Comparison of ENCODE assay signal across 8 cellular contexts in genomic region chr19:36214388-36215275, GRCh38. TPM values are rescaled to one million over a fixed set of nuclear protein-coding genes. Genes with fewer than 3 reads are reported as not detected.
DNase-seq lines count a peak whose midpoint lies in the region; ATAC-seq, FAIRE-seq and TF ChIP-seq lines count a peak whose summit lies in the region.

TSS of gene ZNF146 (plus strand) at chr19:36215106. CDS start at chr19:36236441, 21,335 bp downstream.
TSS of gene ZNF565 (minus strand) at chr19:36214665. CDS start at chr19:36201985, 12,680 bp downstream.

- H3K36me3 ChIP-seq in astrocyte (ENCODE audit: insufficient read depth, low read length) (peaks cover 3% of the 10 kb centered on the region), vagina (no peaks in the 10 kb centered on the region)

- H3K4me3 ChIP-seq in astrocyte (ENCODE audit: insufficient read depth, low read depth, low read length) (peak within 1 kb of the TSS; percentile 99), vagina (peak within 1 kb of the TSS; percentile 66 to 97)

- H3K27me3 ChIP-seq in astrocyte (ENCODE audit: insufficient read depth, low read length) (no peaks in the 10 kb centered on the region), vagina (no peaks in the 10 kb centered on the region)

- peak within 1 kb of the TSS; percentile 84 for H2AFZ ChIP-seq in astrocyte (ENCODE audit: low read depth, low read length)

- peaks cover 6% of the 10 kb centered on the region for H3K4me1 ChIP-seq in astrocyte (ENCODE audit: insufficient read depth, low read length)
- H3K4me1 ChIP-seq in vagina, result peaks cover 35% of the 10 kb centered on the region

- peaks cover 12% of the 10 kb centered on the region for H3K9me3 Mint-ChIP-seq in T-helper 2 cell treated with Interferon-gamma antibody and Interleukin-4, amounts not matched to agents 5 μg/mL and 100 μg/mL, for 36 hours
- H3K9me3 Mint-ChIP-seq in astrocyte (ENCODE audit: unreplicated experiment), result peaks cover 1% of the 10 kb centered on the region

- TF ChIP-seq POLR2A in vagina (IDR thresholded peaks at IDR 0.05), result peak in 1 of 2 donors; percentile 85

- no peak within 1 kb of the TSS for H3K27ac Mint-ChIP-seq in T-helper 2 cell treated with Interferon-gamma antibody and Interleukin-4, amounts not matched to agents 5 μg/mL and 100 μg/mL, for 36 hours
- H3K27ac Mint-ChIP-seq in astrocyte (ENCODE audit: unreplicated experiment), result peak within 1 kb of the TSS; percentile 85

- peak within 1 kb of the TSS; percentile 99 for H3K9ac ChIP-seq in astrocyte (ENCODE audit: low read length)

- H3K4me3 Mint-ChIP-seq in T-helper 2 cell treated with Interferon-gamma antibody and Interleukin-4, amounts not matched to agents 5 μg/mL and 100 μg/mL, for 36 hours, result no peak within 1 kb of the TSS
- H3K4me3 Mint-ChIP-seq in astrocyte (ENCODE audit: unreplicated experiment), result no peak within 1 kb of the TSS

- H3K79me2 ChIP-seq in astrocyte (ENCODE audit: insufficient read depth, low read length), result peaks cover 66% of the 10 kb centered on the region

- intact Hi-C loops in vagina (cut with DNase I), result no loop called here

- H4K20me1 ChIP-seq in astrocyte (ENCODE audit: insufficient read depth, low read length), result peaks cover 24% of the 10 kb centered on the region

- peak; percentile 96 for FAIRE-seq in GM18507 (lab: Jason Lieb, UNC)
- peak; percentile 39 for FAIRE-seq in astrocyte (lab: Jason Lieb, UNC)

- H3K4me2 ChIP-seq in astrocyte (ENCODE audit: low read length), result peak within 1 kb of the TSS; percentile 100

- peak; percentile 89 for DNase-seq in GM18507 (ENCODE audit: extremely low spot score, insufficient read length, low read depth)
- peak; percentile 99 for DNase-seq in NCI-H187 treated with DMSO at 0.1 percent for 48 hours (lab: John Stamatoyannopoulos, UW)
- peak; percentile 97 for DNase-seq in T-helper 2 cell treated with Interferon-gamma antibody and Interleukin-4, amounts not matched to agents 5 μg/mL and 100 μg/mL, for 36 hours (ENCODE audit: low spot score)
- peak; percentile 98 for DNase-seq in astrocyte (ENCODE audit: low read depth)
- DNase-seq in hepatic stellate cell (ENCODE audit: low spot score), result peak; percentile 93
- peak; percentile 99 for DNase-seq in putamen (ENCODE audit: low spot score)
- peak; percentile 98 to 99 for DNase-seq in vagina (ENCODE audit: extremely low spot score in 2 of 2)

- peaks cover 7% of the 10 kb centered on the region for H3K4me1 Mint-ChIP-seq in T-helper 2 cell treated with Interferon-gamma antibody and Interleukin-4, amounts not matched to agents 5 μg/mL and 100 μg/mL, for 36 hours (ENCODE audit: low read depth)
- H3K4me1 Mint-ChIP-seq in astrocyte (ENCODE audit: low read depth, unreplicated experiment), result peaks cover 10% of the 10 kb centered on the region

- H3K27me3 Mint-ChIP-seq in T-helper 2 cell treated with Interferon-gamma antibody and Interleukin-4, amounts not matched to agents 5 μg/mL and 100 μg/mL, for 36 hours (ENCODE audit: low read depth), result no peaks in the 10 kb centered on the region
- no peaks in the 10 kb centered on the region for H3K27me3 Mint-ChIP-seq in astrocyte (ENCODE audit: low read depth, unreplicated experiment)

- H3K36me3 Mint-ChIP-seq in T-helper 2 cell treated with Interferon-gamma antibody and Interleukin-4, amounts not matched to agents 5 μg/mL and 100 μg/mL, for 36 hours (ENCODE audit: low read depth), result peaks cover 23% of the 10 kb centered on the region
- peaks cover 11% of the 10 kb centered on the region for H3K36me3 Mint-ChIP-seq in astrocyte (ENCODE audit: low read depth, unreplicated experiment)

- ATAC-seq in HG02970 (IDR thresholded peaks at IDR 0.05; ENCODE audit: low FRiP score, unreplicated experiment), result peak; percentile 96

- no peaks in the 10 kb centered on the region for H3K9me3 ChIP-seq in astrocyte (ENCODE audit: insufficient read depth, low read depth, low read length)
- H3K9me3 ChIP-seq in vagina, result no peaks in the 10 kb centered on the region

- peak within 1 kb of the TSS; percentile 97 for H3K27ac ChIP-seq in astrocyte (ENCODE audit: low read depth, low read length)
- H3K27ac ChIP-seq in vagina, result peak within 1 kb of the TSS; percentile 94

- TF ChIP-seq CTCF in astrocyte (IDR thresholded peaks at IDR 0.05; ENCODE audit: insufficient read depth, low read depth, low read length) (no peak), vagina (IDR thresholded peaks at IDR 0.05) (no peak)

RNA-seq across cellular contexts. Expression of gene ZNF146, which starts in this region (rescaled TPM):
- total RNA-seq in astrocyte (80.7 and 82.7 TPM in 2 replicates), vagina (42.2 TPM)

RNA-seq across cellular contexts. Expression of gene ZNF565, which starts in this region (rescaled TPM):
- total RNA-seq in astrocyte (6.3 and 6.5 TPM in 2 replicates), vagina (3.9 TPM)

Comparison
In these comparisons a context has a peak if more than half of its experiments do, and no peak if none do; other contexts are left out.
1. Peak in every context shown above with its lines: DNase-seq, ATAC-seq, H3K4me3 ChIP-seq and H3K27ac ChIP-seq.